In the genomic region with DNA sequence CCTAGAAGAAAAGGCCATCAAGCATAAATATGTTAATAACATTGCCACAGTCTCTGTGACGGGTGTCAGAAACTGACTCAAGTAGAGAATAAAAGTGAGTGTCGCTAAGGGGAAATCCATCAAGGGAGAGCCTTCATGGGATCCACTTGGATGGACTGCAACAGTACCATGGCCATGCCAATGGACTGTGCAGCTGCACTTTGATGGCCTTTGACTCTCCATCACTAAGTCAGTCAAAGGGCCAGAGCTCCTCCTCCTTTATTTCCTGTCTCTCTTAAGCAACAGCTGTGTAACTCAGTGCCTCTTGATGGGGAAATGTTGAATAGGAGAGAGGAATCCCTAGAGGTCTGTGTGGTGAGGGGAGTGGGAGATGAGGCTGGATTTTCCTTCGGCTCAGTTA, we compare ENCODE assay signal across 16 cellular contexts.
DNase-seq lines count a peak whose midpoint lies in the region; ATAC-seq, FAIRE-seq and TF ChIP-seq lines count a peak whose summit lies in the region.
"Had no signal": no experiment of that assay in that cellular context is flagged by ENCODE, and none has a peak within 500 bp of the region (broad histone marks: within the 10 kb centered on the region; RNA-seq: fewer than 3 reads in every experiment).

No MANE protein-coding gene starts in this region.

- FAIRE-seq in GM12891 (lab: Jason Lieb, UNC), result peak; percentile 70
- no peak for FAIRE-seq in D721Med (lab: Jason Lieb, UNC)

- no peak for TF ChIP-seq CTCF in D721Med (IDR thresholded peaks at IDR 0.05; ENCODE audit: insufficient read depth, missing control alignments)

- H3K4me3 Mint-ChIP-seq in T-cell, result no peak overlapping the region
- H3K4me3 Mint-ChIP-seq: memory B cell, neural crest cell had no signal

- H3K27ac Mint-ChIP-seq in T-cell, result no peak overlapping the region
- H3K27ac Mint-ChIP-seq: memory B cell had no signal

- POLR2A ChIA-PET in T-cell (lab: Charles Lee), result no interaction called here

- H3K9me3 Mint-ChIP-seq in T-cell, result peaks cover 0 to 11% (median 0%) of the 10 kb centered on the region in 3 donors
- H3K9me3 Mint-ChIP-seq: memory B cell, neural crest cell had no signal

- no peaks in the 10 kb centered on the region for H3K4me1 Mint-ChIP-seq in T-cell
- H3K4me1 Mint-ChIP-seq: neural crest cell had no signal

- ATAC-seq in GM21381 (IDR thresholded peaks at IDR 0.05; ENCODE audit: unreplicated experiment) (peak; percentile 44), HG03045 (IDR thresholded peaks at IDR 0.05; ENCODE audit: unreplicated experiment) (peak; percentile 43), T-cell (replicated peaks in 1 of 4) (no peak), left lobe of liver (no peak)
- ATAC-seq: HCT116 had no signal

- CTCF ChIA-PET in T-cell (lab: Charles Lee), result no interaction called here

- no peak for TF ChIP-seq POLR2A in GM12891 (IDR thresholded peaks at IDR 0.05; ENCODE audit: low read depth, low read length)

- DNase-seq in GM12891 (ENCODE audit: insufficient read length, low spot score), result no peak
- DNase-seq in myocyte (ENCODE audit: low read depth), result peak; percentile 28
- no peak for DNase-seq in T-cell
- no peak for DNase-seq in left lobe of liver (ENCODE audit: low spot score)
- DNase-seq in D721Med (ENCODE audit: insufficient read length, low spot score), result no peak
- no peak for DNase-seq in superior temporal gyrus (ENCODE audit: extremely low spot score)
- DNase-seq: Caco-2; glutamatergic neuron; NCI-H1436 treated with DMSO at 0.1 percent for 48 hours; NCI-H345; stimulated activated CD4-positive, alpha-beta T cell treated with anti-CD3 and anti-CD28 coated beads, Interleukin-15, amount 100 ng/mL, for 24 hours had no signal

- H3K27me3 Mint-ChIP-seq in T-cell, result peaks cover 0 to 4% of the 10 kb centered on the region in 2 donors

- H3K36me3 Mint-ChIP-seq in T-cell, result no peaks in the 10 kb centered on the region
- H3K36me3 Mint-ChIP-seq: memory B cell had no signal

TF ChIP-seq in GM12891, 5 proteins besides CTCF, POLR2A, EP300 and RAD21:
- TF ChIP-seq TAF1 (IDR thresholded peaks at IDR 0.05; ENCODE audit: low read depth, low read length) (no peak), SPI1 (IDR thresholded peaks at IDR 0.05; ENCODE audit: low read depth, low read length) (no peak), POLR2AphosphoS5 (IDR thresholded peaks at IDR 0.05; ENCODE audit: low read depth, low read length) (no peak), POU2F2 (IDR thresholded peaks at IDR 0.05; ENCODE audit: low read depth, low read length) (no peak), PAX5 (IDR thresholded peaks at IDR 0.05; ENCODE audit: insufficient read depth, low read length, severe bottlenecking) (no peak)
TF ChIP-seq in GM12891: peak in this region for 0.

Comparison
In these comparisons a context has a peak if more than half of its experiments do, and no peak if none do; other contexts are left out.
1. ATAC-seq: peak in GM21381 (single experiment) and HG03045 (single experiment); none in T-cell (0 of 4) and left lobe of liver (single experiment).